28 cellular contexts compared by ENCODE assay signal in the genomic region with DNA sequence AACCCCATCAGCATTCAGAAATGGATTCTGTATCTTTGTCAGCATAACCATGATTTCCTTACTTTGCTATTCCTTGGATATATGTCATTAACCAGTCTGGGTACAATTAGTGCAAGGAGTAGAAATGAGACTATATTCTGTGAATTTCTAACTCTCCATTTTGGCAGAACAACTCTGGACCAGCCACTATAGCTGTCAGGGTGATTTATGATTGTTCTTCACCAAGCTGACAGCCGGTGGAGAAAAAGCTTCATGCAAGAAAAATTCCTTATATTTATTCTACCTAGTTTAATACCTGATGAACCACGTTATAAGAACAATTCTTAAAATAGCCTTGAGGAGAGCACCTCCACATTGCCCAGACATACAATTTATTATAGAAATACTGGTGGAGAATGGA.
DNase-seq lines count a peak whose midpoint lies in the region; ATAC-seq, FAIRE-seq and TF ChIP-seq lines count a peak whose summit lies in the region.
"Had no signal": no experiment of that assay in that cellular context is flagged by ENCODE, and none has a peak within 500 bp of the region (broad histone marks: within the 10 kb centered on the region; RNA-seq: fewer than 3 reads in every experiment).

No MANE protein-coding gene starts in this region.

- no peak for TF ChIP-seq EP300 in K562 (IDR thresholded peaks at IDR 0.05; ENCODE audit: low read length)

- H3K36me3 ChIP-seq in K562 (ENCODE audit: control insufficient read depth, insufficient read depth, low read length) = no peaks in the 10 kb centered on the region
- H3K36me3 ChIP-seq: BLaER1 treated with 17β-estradiol and CSF1 and Interleukin-3, amounts not matched to agents 10 nM and 100 nM had no signal

- H3K27ac Mint-ChIP-seq in endothelial cell (ENCODE audit: unreplicated experiment) = peak overlapping the region; percentile 98
- no peak overlapping the region for H3K27ac Mint-ChIP-seq in activated CD4-positive, alpha-beta memory T cell treated with anti-CD3 and anti-CD28 coated beads for 36 hours
- H3K27ac Mint-ChIP-seq: B cell; CD4-positive, alpha-beta T cell; CD8-positive, alpha-beta T cell had no signal

- no peaks in the 10 kb centered on the region for H3K27me3 ChIP-seq in K562 (ENCODE audit: control insufficient read depth in 2 of 2, insufficient read depth in 2 of 2, low read length in 2 of 2)
- H3K27me3 ChIP-seq: BLaER1 treated with 17β-estradiol and CSF1 and Interleukin-3, amounts not matched to agents 10 nM and 100 nM had no signal

- no peak for TF ChIP-seq CTCF in D721Med (IDR thresholded peaks at IDR 0.05; ENCODE audit: insufficient read depth, missing control alignments)
- TF ChIP-seq CTCF in K562 (IDR thresholded peaks at IDR 0.05 in 2 of 3, conservative IDR thresholded peaks at IDR 0.05 in 1 of 3; ENCODE audit: insufficient read depth in 2 of 3, low read depth in 1 of 3, low read length in 3 of 3) = no peak
- TF ChIP-seq CTCF in endothelial cell (IDR thresholded peaks at IDR 0.05; ENCODE audit: unreplicated experiment) = no peak
- TF ChIP-seq CTCF in foreskin fibroblast (IDR thresholded peaks at IDR 0.05; ENCODE audit: low read depth, low read length) = no peak

- H3K9me3 Mint-ChIP-seq in endothelial cell (ENCODE audit: unreplicated experiment) = no peaks in the 10 kb centered on the region
- H3K9me3 Mint-ChIP-seq in activated CD4-positive, alpha-beta memory T cell treated with anti-CD3 and anti-CD28 coated beads for 36 hours = peaks cover 5% of the 10 kb centered on the region
- H3K9me3 Mint-ChIP-seq: CD4-positive, alpha-beta T cell had no signal

- ATAC-seq in K562 = no peak
- no peak for ATAC-seq in GM18517 (IDR thresholded peaks at IDR 0.05; ENCODE audit: unreplicated experiment)
- ATAC-seq: A549; CD8-positive, alpha-beta T cell; GM12878 had no signal

- no peaks in the 10 kb centered on the region for H3K36me3 Mint-ChIP-seq in endothelial cell (ENCODE audit: low read depth, unreplicated experiment)
- H3K36me3 Mint-ChIP-seq in activated CD4-positive, alpha-beta memory T cell treated with anti-CD3 and anti-CD28 coated beads for 36 hours = no peaks in the 10 kb centered on the region
- H3K36me3 Mint-ChIP-seq: CD8-positive, alpha-beta T cell had no signal

- TF ChIP-seq POLR2A in K562 (conservative IDR thresholded peaks at IDR 0.05) = no peak

- no peak overlapping the region for H3K9ac ChIP-seq in K562 (ENCODE audit: insufficient read depth in 1 of 2, low read depth in 2 of 2, low read length in 2 of 2)
- H3K9ac ChIP-seq: BLaER1 treated with 17β-estradiol and CSF1 and Interleukin-3, amounts not matched to agents 10 nM and 100 nM had no signal

- H3K4me3 Mint-ChIP-seq in endothelial cell (ENCODE audit: unreplicated experiment) = no peak overlapping the region
- H3K4me3 Mint-ChIP-seq in activated CD4-positive, alpha-beta memory T cell treated with anti-CD3 and anti-CD28 coated beads for 36 hours = no peak overlapping the region
- H3K4me3 Mint-ChIP-seq: CD4-positive, alpha-beta T cell; CD8-positive, alpha-beta T cell had no signal

- POLR2A ChIA-PET in K562 (lab: Yijun Ruan, JAX) = no interaction called here
- POLR2A ChIA-PET in activated CD4-positive, alpha-beta memory T cell treated with anti-CD3 and anti-CD28 coated beads for 36 hours (lab: Charles Lee) = no interaction called here

- H3K27me3 Mint-ChIP-seq in endothelial cell (ENCODE audit: unreplicated experiment) = no peaks in the 10 kb centered on the region
- H3K27me3 Mint-ChIP-seq in activated CD4-positive, alpha-beta memory T cell treated with anti-CD3 and anti-CD28 coated beads for 36 hours = no peaks in the 10 kb centered on the region
- H3K27me3 Mint-ChIP-seq: B cell; CD4-positive, alpha-beta T cell had no signal

- peak; percentile 98 for FAIRE-seq in D721Med (lab: Jason Lieb, UNC)
- FAIRE-seq in K562 (lab: Jason Lieb, UNC) = no peak
- FAIRE-seq: A549, GM12878, GM12892, GM18507, GM19239 had no signal

- H2AFZ ChIP-seq in K562 (ENCODE audit: low read depth, low read length) = no peak overlapping the region

- 4% methylated on average over 2 of the region's 2 CpGs for WGBS in K562 (ENCODE audit: insufficient coverage, low coverage, missing lambda C conversion rate)

- CTCF ChIA-PET in K562 (lab: Yijun Ruan, JAX; ENCODE audit: low intra/inter-chr PET ratio) = no interaction called here
- CTCF ChIA-PET in activated CD4-positive, alpha-beta memory T cell treated with anti-CD3 and anti-CD28 coated beads for 36 hours (lab: Charles Lee) = no interaction called here

- H3K27ac ChIP-seq in K562 (ENCODE audit: extremely low read depth, low read depth, low read length) = no peak overlapping the region
- H3K27ac ChIP-seq: 22Rv1, A549, C4-2B had no signal

- BruUV-seq in K562 (replicated peaks; lab: Mats Ljungman, UMichigan) = no TSS peak

- no peak overlapping the region for H3K4me2 ChIP-seq in K562 (ENCODE audit: insufficient read depth, low read length)
- H3K4me2 ChIP-seq: A549 had no signal

- H4K20me1 ChIP-seq in K562 (replicated peaks; ENCODE audit: control insufficient read depth, insufficient read depth, low read length) = no peaks in the 10 kb centered on the region
- H4K20me1 ChIP-seq: BLaER1 treated with 17β-estradiol and CSF1 and Interleukin-3, amounts not matched to agents 10 nM and 100 nM had no signal

- no peaks in the 10 kb centered on the region for H3K79me2 ChIP-seq in K562 (ENCODE audit: control insufficient read depth, insufficient read depth, low read length)

- H3K4me3 ChIP-seq in K562 (no peak overlapping the region), foreskin fibroblast (ENCODE audit: low read depth in 1 of 2, low read length in 2 of 2) (no peak overlapping the region)
- H3K4me3 ChIP-seq: A549; BLaER1 treated with 17β-estradiol and CSF1 and Interleukin-3, amounts not matched to agents 10 nM and 100 nM; GM12878 had no signal

- H3K4me1 ChIP-seq in K562 (replicated peaks in 1 of 2; ENCODE audit: control insufficient read depth in 2 of 2, insufficient read depth in 2 of 2, low read length in 2 of 2) = no peaks in the 10 kb centered on the region
- H3K4me1 ChIP-seq: A549, Caco-2 had no signal

- no peaks in the 10 kb centered on the region for H3K9me1 ChIP-seq in K562 (ENCODE audit: control insufficient read depth, insufficient read depth, low read length)

- peaks cover 31% of the 10 kb centered on the region for H3K4me1 Mint-ChIP-seq in endothelial cell (ENCODE audit: unreplicated experiment)
- no peaks in the 10 kb centered on the region for H3K4me1 Mint-ChIP-seq in activated CD4-positive, alpha-beta memory T cell treated with anti-CD3 and anti-CD28 coated beads for 36 hours (ENCODE audit: low read depth)

- DNase-seq in D721Med (ENCODE audit: insufficient read length, low spot score) (no peak), K562 (ENCODE audit: extremely low read depth in 1 of 4, low spot score in 3 of 4) (no peak), endothelial cell (ENCODE audit: low spot score) (no peak), left kidney (ENCODE audit: low read depth, low spot score) (peak; percentile 9), foreskin fibroblast (no peak)
- no peak for DNase-seq in activated CD4-positive, alpha-beta memory T cell treated with anti-CD3 and anti-CD28 coated beads for 36 hours
- DNase-seq: AML-193; Caco-2; Calu3; CD4-positive, alpha-beta T cell; CD8-positive, alpha-beta T cell; DMS 273 treated with DMSO at 0.1 percent for 48 hours; DMS153; DMS53; DMS79; DND-41; EL; GDM1 had no signal

- H3K9me3 ChIP-seq in K562 (replicated peaks; ENCODE audit: control insufficient read depth, insufficient read depth, low read depth, low read length) = no peaks in the 10 kb centered on the region
- H3K9me3 ChIP-seq: A549, Caco-2 had no signal

- in situ Hi-C loops in K562 (cut with MboI) = no loop called here

- TF ChIP-seq RAD21 in K562 (CRISPR knock-in tag; conservative IDR thresholded peaks at IDR 0.05 in 1 of 2, IDR thresholded peaks at IDR 0.05 in 1 of 2) = no peak

- intact Hi-C loops in K562 (cut with micrococcal nuclease) = no loop called here
- intact Hi-C loops in activated CD4-positive, alpha-beta memory T cell treated with anti-CD3 and anti-CD28 coated beads for 36 hours (cut with micrococcal nuclease) = no loop called here

TF ChIP-seq in K562, 482 proteins besides CTCF, POLR2A, EP300 and RAD21 (continues in another document):
- TF ChIP-seq, protein P1, sequence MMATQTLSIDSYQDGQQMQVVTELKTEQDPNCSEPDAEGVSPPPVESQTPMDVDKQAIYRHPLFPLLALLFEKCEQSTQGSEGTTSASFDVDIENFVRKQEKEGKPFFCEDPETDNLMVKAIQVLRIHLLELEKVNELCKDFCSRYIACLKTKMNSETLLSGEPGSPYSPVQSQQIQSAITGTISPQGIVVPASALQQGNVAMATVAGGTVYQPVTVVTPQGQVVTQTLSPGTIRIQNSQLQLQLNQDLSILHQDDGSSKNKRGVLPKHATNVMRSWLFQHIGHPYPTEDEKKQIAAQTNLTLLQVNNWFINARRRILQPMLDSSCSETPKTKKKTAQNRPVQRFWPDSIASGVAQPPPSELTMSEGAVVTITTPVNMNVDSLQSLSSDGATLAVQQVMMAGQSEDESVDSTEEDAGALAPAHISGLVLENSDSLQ (IDR thresholded peaks at IDR 0.05) = peak; percentile 76
- TF ChIP-seq NFE2 (IDR thresholded peaks at IDR 0.05; ENCODE audit: low read depth) (no peak), MEIS2 (IDR thresholded peaks at IDR 0.05; ENCODE audit: partially characterized antibody) (peak; percentile 66)
- TF ChIP-seq, protein P2, sequence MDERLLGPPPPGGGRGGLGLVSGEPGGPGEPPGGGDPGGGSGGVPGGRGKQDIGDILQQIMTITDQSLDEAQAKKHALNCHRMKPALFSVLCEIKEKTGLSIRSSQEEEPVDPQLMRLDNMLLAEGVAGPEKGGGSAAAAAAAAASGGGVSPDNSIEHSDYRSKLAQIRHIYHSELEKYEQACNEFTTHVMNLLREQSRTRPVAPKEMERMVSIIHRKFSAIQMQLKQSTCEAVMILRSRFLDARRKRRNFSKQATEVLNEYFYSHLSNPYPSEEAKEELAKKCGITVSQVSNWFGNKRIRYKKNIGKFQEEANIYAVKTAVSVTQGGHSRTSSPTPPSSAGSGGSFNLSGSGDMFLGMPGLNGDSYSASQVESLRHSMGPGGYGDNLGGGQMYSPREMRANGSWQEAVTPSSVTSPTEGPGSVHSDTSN (CRISPR knock-in tag; IDR thresholded peaks at IDR 0.05; ENCODE audit: low read depth) = no peak
- TF ChIP-seq, protein P2 (tag; conservative IDR thresholded peaks at IDR 0.05; ENCODE audit: low read depth) = peak; percentile 63
